ENCODE assay signal across 1 cellular context in the genomic region with DNA sequence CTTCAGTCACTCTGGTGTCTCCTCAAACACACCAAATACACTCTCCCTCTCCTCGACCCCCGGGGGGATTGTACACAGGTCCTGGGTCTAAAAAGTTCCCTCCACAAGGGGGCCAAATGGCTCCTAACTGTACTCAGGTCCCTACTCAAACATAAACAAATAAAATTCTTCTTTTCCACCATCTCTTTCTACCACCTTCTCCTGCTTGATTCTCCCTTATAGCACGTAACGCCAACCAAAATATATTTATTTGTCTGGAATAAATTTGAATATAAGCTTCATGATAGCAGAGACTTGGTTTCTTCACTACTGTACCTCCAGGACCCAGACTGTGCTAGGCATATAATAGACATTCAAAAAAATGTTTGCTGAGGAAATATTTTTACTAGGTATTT.
TF ChIP-seq lines count a peak whose summit lies in the region.

No MANE protein-coding gene starts in this region.

TF ChIP-seq in K562, 482 proteins besides CTCF, POLR2A, EP300 and RAD21 (continued from another document):
- TF ChIP-seq, protein P1, sequence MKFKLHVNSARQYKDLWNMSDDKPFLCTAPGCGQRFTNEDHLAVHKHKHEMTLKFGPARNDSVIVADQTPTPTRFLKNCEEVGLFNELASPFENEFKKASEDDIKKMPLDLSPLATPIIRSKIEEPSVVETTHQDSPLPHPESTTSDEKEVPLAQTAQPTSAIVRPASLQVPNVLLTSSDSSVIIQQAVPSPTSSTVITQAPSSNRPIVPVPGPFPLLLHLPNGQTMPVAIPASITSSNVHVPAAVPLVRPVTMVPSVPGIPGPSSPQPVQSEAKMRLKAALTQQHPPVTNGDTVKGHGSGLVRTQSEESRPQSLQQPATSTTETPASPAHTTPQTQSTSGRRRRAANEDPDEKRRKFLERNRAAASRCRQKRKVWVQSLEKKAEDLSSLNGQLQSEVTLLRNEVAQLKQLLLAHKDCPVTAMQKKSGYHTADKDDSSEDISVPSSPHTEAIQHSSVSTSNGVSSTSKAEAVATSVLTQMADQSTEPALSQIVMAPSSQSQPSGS (CRISPR knock-in tag; IDR thresholded peaks at IDR 0.05), result no peak
- no peak for TF ChIP-seq CBX2 (IDR thresholded peaks at IDR 0.05; ENCODE audit: insufficient read depth, low read length, poor library complexity, severe bottlenecking)
- TF ChIP-seq FOXK1 (CRISPR knock-in tag; IDR thresholded peaks at IDR 0.05; ENCODE audit: borderline replicate concordance), result no peak
- TF ChIP-seq SMC3 (conservative IDR thresholded peaks at IDR 0.05; ENCODE audit: insufficient read depth, low read depth, low read length), result 0 out of 2 replicates have a peak, but pooled peaks have one; percentile 7
- TF ChIP-seq TAF7 (tag; IDR thresholded peaks at IDR 0.05), result no peak
- TF ChIP-seq JUND (IDR thresholded peaks at IDR 0.05; ENCODE audit: borderline replicate concordance, low read depth, low read length), result peak; percentile 4; the same call in 1 of the 2 replicates
- TF ChIP-seq JUND (tag; IDR thresholded peaks at IDR 0.05; ENCODE audit: borderline replicate concordance, low read depth, low read length), result no peak
- TF ChIP-seq MECOM (CRISPR knock-in tag; IDR thresholded peaks at IDR 0.05), result no peak
- no peak for TF ChIP-seq SMAD3 (CRISPR knock-in tag; conservative IDR thresholded peaks at IDR 0.05)
- TF ChIP-seq RCOR1 (IDR thresholded peaks at IDR 0.05; ENCODE audit: borderline replicate concordance in 1 of 2, low read depth in 2 of 2, low read length in 2 of 2), result peak in 1 of 2 experiments; percentile 25; a peak in 1 of 4 replicates
- no peak for TF ChIP-seq SP1 (CRISPR knock-in tag; IDR thresholded peaks at IDR 0.05)
- TF ChIP-seq RB1 (IDR thresholded peaks at IDR 0.05; ENCODE audit: low read depth), result no peak; the same call in 1 of the 2 replicates
- no peak for TF ChIP-seq JUN (IDR thresholded peaks at IDR 0.05; ENCODE audit: borderline replicate concordance, low read depth, low read length)
- no peak for TF ChIP-seq JUN (CRISPR knock-in tag; IDR thresholded peaks at IDR 0.05; ENCODE audit: borderline replicate concordance)
- TF ChIP-seq ZFPM2 (CRISPR knock-in tag; IDR thresholded peaks at IDR 0.05), result no peak
- peak; percentile 37; the same call in 1 of the 2 replicates for TF ChIP-seq SMARCA4 (IDR thresholded peaks at IDR 0.05)
- TF ChIP-seq HMGXB4 (CRISPR knock-in tag; IDR thresholded peaks at IDR 0.05), result no peak
- TF ChIP-seq FOXA1 (IDR thresholded peaks at IDR 0.05; ENCODE audit: borderline replicate concordance), result no peak
- TF ChIP-seq FOXM1 (IDR thresholded peaks at IDR 0.05; ENCODE audit: low read depth), result peak; percentile 83
- no peak for TF ChIP-seq FOXM1 (CRISPR knock-in tag; IDR thresholded peaks at IDR 0.05; ENCODE audit: low read depth)
- no peak for TF ChIP-seq MCM7 (IDR thresholded peaks at IDR 0.05)
- TF ChIP-seq MXI1 (IDR thresholded peaks at IDR 0.05; ENCODE audit: low read depth, low read length), result no peak
- TF ChIP-seq GATAD2A (IDR thresholded peaks at IDR 0.05), result 0 out of 2 replicates have a peak, but pooled peaks have one; percentile 38
- no peak for TF ChIP-seq ETS1 (conservative IDR thresholded peaks at IDR 0.05; ENCODE audit: control insufficient read depth, low read depth, low read length)
- TF ChIP-seq NFIC (IDR thresholded peaks at IDR 0.05), result peak; percentile 99
- no peak for TF ChIP-seq ZNF740 (CRISPR knock-in tag; IDR thresholded peaks at IDR 0.05)
- TF ChIP-seq ZNF740 (tag; IDR thresholded peaks at IDR 0.05), result no peak
- no peak for TF ChIP-seq SRSF7 (optimal IDR thresholded peaks at IDR 0.05; ENCODE audit: low read depth, low read length)
- TF ChIP-seq RAD51 (IDR thresholded peaks at IDR 0.05; ENCODE audit: borderline replicate concordance, low read depth), result peak; percentile 62; the same call in 1 of the 2 replicates
- no peak for TF ChIP-seq PHTF2 (CRISPR knock-in tag; IDR thresholded peaks at IDR 0.05)
- no peak for TF ChIP-seq ARID3A (IDR thresholded peaks at IDR 0.05; ENCODE audit: borderline replicate concordance, low read depth, low read length)
- TF ChIP-seq LCOR (CRISPR knock-in tag; IDR thresholded peaks at IDR 0.05), result no peak
- TF ChIP-seq GTF2E2 (tag; IDR thresholded peaks at IDR 0.05), result no peak
- no peak for TF ChIP-seq ZNF584 (CRISPR knock-in tag; IDR thresholded peaks at IDR 0.05; ENCODE audit: low read depth)
- peak; percentile 41 for TF ChIP-seq NEUROD1 (IDR thresholded peaks at IDR 0.05; ENCODE audit: borderline replicate concordance, low read depth, low read length, partially characterized antibody)
- 0 out of 2 replicates have a peak, but pooled peaks have one; percentile 58 for TF ChIP-seq CHAMP1 (IDR thresholded peaks at IDR 0.05)
- TF ChIP-seq KDM1A (IDR thresholded peaks at IDR 0.05), result no peak
- TF ChIP-seq XRCC5 (IDR thresholded peaks at IDR 0.05; ENCODE audit: low read depth, low read length), result no peak
- TF ChIP-seq, protein P2, sequence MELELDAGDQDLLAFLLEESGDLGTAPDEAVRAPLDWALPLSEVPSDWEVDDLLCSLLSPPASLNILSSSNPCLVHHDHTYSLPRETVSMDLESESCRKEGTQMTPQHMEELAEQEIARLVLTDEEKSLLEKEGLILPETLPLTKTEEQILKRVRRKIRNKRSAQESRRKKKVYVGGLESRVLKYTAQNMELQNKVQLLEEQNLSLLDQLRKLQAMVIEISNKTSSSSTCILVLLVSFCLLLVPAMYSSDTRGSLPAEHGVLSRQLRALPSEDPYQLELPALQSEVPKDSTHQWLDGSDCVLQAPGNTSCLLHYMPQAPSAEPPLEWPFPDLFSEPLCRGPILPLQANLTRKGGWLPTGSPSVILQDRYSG (tag; conservative IDR thresholded peaks at IDR 0.05; ENCODE audit: low read depth), result no peak
